Comparison of ENCODE assay signal across 11 cellular contexts in genomic region chr2:65922794-65923193, GRCh38.
DNase-seq lines count a peak whose midpoint lies in the region; ATAC-seq lines count a peak whose summit lies in the region.
"Had no signal": no experiment of that assay in that cellular context is flagged by ENCODE, and none has a peak within 500 bp of the region (broad histone marks: within the 10 kb centered on the region; RNA-seq: fewer than 3 reads in every experiment).

No MANE protein-coding gene starts in this region.

- DNase-seq in EH (ENCODE audit: low read depth) (peak; percentile 13), NOMO-1 (lab: John Stamatoyannopoulos, UW; ENCODE audit: unreplicated experiment in 2 of 2) (peak; percentile 58 to 90), epithelial cell of prostate (ENCODE audit: low read depth, low spot score) (peak; percentile 37), GM03348 (ENCODE audit: low spot score) (no peak)
- no peak for DNase-seq in naive thymus-derived CD4-positive, alpha-beta T cell
- DNase-seq in activated CD8-positive, alpha-beta memory T cell treated with anti-CD3 and anti-CD28 coated beads, Interleukin-2, amount 50 U/mL, for 48 hours, result no peak
- DNase-seq: activated gamma-delta T cell, NCI-H1105 treated with DMSO at 0.1 percent for 48 hours, NCI-H526 had no signal

- CTCF ChIA-PET in naive thymus-derived CD4-positive, alpha-beta T cell (lab: Charles Lee), result no interaction called here

- H3K27me3 ChIP-seq in naive thymus-derived CD4-positive, alpha-beta T cell (ENCODE audit: control insufficient read depth in 2 of 2, insufficient read depth in 2 of 2, low read length in 2 of 2), result no peaks in the 10 kb centered on the region

- H3K4me1 ChIP-seq in naive thymus-derived CD4-positive, alpha-beta T cell (ENCODE audit: control insufficient read depth in 2 of 2, insufficient read depth in 2 of 2, low read length in 2 of 2), result no peaks in the 10 kb centered on the region

- no peak overlapping the region for H3K4me3 ChIP-seq in naive thymus-derived CD4-positive, alpha-beta T cell (ENCODE audit: low read length)

- intact Hi-C loops in naive thymus-derived CD4-positive, alpha-beta T cell (cut with micrococcal nuclease), result no loop called here

- ATAC-seq in naive thymus-derived CD4-positive, alpha-beta T cell, result peak; percentile 76
- ATAC-seq in GM18858 (IDR thresholded peaks at IDR 0.05; ENCODE audit: unreplicated experiment) (no peak), HG03378 (IDR thresholded peaks at IDR 0.05; ENCODE audit: unreplicated experiment) (no peak)

- peaks cover 0 to 11% (median 0%) of the 10 kb centered on the region in 11 donors for H3K9me3 Mint-ChIP-seq in naive thymus-derived CD4-positive, alpha-beta T cell

- no peaks in the 10 kb centered on the region for H3K36me3 Mint-ChIP-seq in naive thymus-derived CD4-positive, alpha-beta T cell

- H3K36me3 ChIP-seq in naive thymus-derived CD4-positive, alpha-beta T cell (ENCODE audit: control insufficient read depth in 2 of 3, insufficient read depth in 3 of 3, low read length in 3 of 3), result no peaks in the 10 kb centered on the region

- POLR2A ChIA-PET in naive thymus-derived CD4-positive, alpha-beta T cell (lab: Charles Lee), result no interaction called here

- H3K9me3 ChIP-seq in naive thymus-derived CD4-positive, alpha-beta T cell (ENCODE audit: control insufficient read depth in 2 of 3, low read length in 3 of 3), result no peaks in the 10 kb centered on the region

- no peak overlapping the region for H3K27ac Mint-ChIP-seq in naive thymus-derived CD4-positive, alpha-beta T cell

- H3K27ac ChIP-seq in epithelial cell of prostate, result no peak overlapping the region
- H3K27ac ChIP-seq in naive thymus-derived CD4-positive, alpha-beta T cell (ENCODE audit: low read depth, low read length), result no peak overlapping the region

- no peak overlapping the region for H3K4me3 Mint-ChIP-seq in naive thymus-derived CD4-positive, alpha-beta T cell

- H3K4me1 Mint-ChIP-seq in naive thymus-derived CD4-positive, alpha-beta T cell, result peaks cover 0 to 8% (median 0%) of the 10 kb centered on the region in 7 donors

- peaks cover 0 to 4% (median 0%) of the 10 kb centered on the region in 5 donors for H3K27me3 Mint-ChIP-seq in naive thymus-derived CD4-positive, alpha-beta T cell

Comparison
In these comparisons a context has a peak if more than half of its experiments do, and no peak if none do; other contexts are left out.
1. DNase-seq: peak in EH (single experiment), NOMO-1 (2 of 2) and epithelial cell of prostate (single experiment); none in naive thymus-derived CD4-positive, alpha-beta T cell (0 of 9), GM03348 (single experiment) and activated CD8-positive, alpha-beta memory T cell treated with anti-CD3 and anti-CD28 coated beads, Interleukin-2, amount 50 U/mL, for 48 hours (single experiment).